1 cellular context compared by ENCODE assay signal in the genomic region with DNA sequence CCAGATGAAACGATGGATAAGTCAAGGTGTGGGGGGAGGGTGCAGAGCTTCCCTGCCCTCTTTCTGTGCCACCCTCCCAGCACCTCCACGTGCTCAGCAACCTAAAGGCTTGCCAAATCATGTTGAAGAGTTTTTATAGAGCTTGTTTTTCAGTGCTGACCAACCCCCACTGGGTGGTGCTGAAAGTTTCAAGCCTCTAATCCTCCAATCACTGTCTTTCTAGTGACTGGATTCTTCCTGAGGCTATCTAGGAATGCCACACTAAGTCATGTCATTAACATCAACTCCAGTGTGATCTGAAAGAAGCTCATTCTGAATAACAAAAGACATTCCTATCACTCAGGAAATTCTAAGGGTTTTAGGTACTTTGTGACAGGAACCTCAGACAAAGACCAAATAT.
TF ChIP-seq lines count a peak whose summit lies in the region.

No MANE protein-coding gene starts in this region.

TF ChIP-seq in HCT116, 20 proteins besides CTCF, POLR2A, EP300 and RAD21:
- TF ChIP-seq CEBPB (IDR thresholded peaks at IDR 0.05; ENCODE audit: low read depth) (no peak), JUND (IDR thresholded peaks at IDR 0.05) (no peak), POLR2AphosphoS5 (IDR thresholded peaks at IDR 0.05; ENCODE audit: low read depth, low read length) (no peak), ELF1 (IDR thresholded peaks at IDR 0.05; ENCODE audit: borderline replicate concordance, low read depth) (no peak), SRF (IDR thresholded peaks at IDR 0.05; ENCODE audit: low read depth) (no peak), SIN3A (IDR thresholded peaks at IDR 0.05; ENCODE audit: low read depth) (no peak)
